ENCODE assay signal across 1 cellular context in genomic region chr2:238596571-238597551, GRCh38.
A peak's percentile ranks its signal among the peaks of the same experiment; 100 is the strongest.
TF ChIP-seq lines count a peak whose summit lies in the region.

No MANE protein-coding gene starts in this region.

TF ChIP-seq in HepG2, 621 proteins besides CTCF, POLR2A, EP300 and RAD21 (continued from another document and continues in another):
- TF ChIP-seq ZBTB33 (CRISPR knock-in tag; IDR thresholded peaks at IDR 0.05): peak; percentile 22; the same call in 1 of the 2 replicates
- no peak for TF ChIP-seq PAXIP1 (CRISPR knock-in tag; conservative IDR thresholded peaks at IDR 0.05)
- TF ChIP-seq ZNF687 (CRISPR knock-in tag; IDR thresholded peaks at IDR 0.05): peak; percentile 10; the same call in 1 of the 2 replicates
- TF ChIP-seq ZNF615 (CRISPR knock-in tag; IDR thresholded peaks at IDR 0.05; ENCODE audit: borderline replicate concordance): no peak
- no peak for TF ChIP-seq ZNF792 (CRISPR knock-in tag; IDR thresholded peaks at IDR 0.05)
- no peak for TF ChIP-seq CSRNP1 (CRISPR knock-in tag; IDR thresholded peaks at IDR 0.05)
- TF ChIP-seq ZNF800 (CRISPR knock-in tag; IDR thresholded peaks at IDR 0.05): no peak
- peak; percentile 41; the same call in 1 of the 2 replicates for TF ChIP-seq HIC2 (CRISPR knock-in tag; IDR thresholded peaks at IDR 0.05; ENCODE audit: low read depth)
- no peak for TF ChIP-seq PAWR (CRISPR knock-in tag; IDR thresholded peaks at IDR 0.05; ENCODE audit: borderline replicate concordance)
- no peak for TF ChIP-seq CENPBD1 (CRISPR knock-in tag; IDR thresholded peaks at IDR 0.05; ENCODE audit: borderline replicate concordance, low read depth)
- no peak for TF ChIP-seq ZNF652 (CRISPR knock-in tag; IDR thresholded peaks at IDR 0.05; ENCODE audit: borderline replicate concordance, low read depth)
- TF ChIP-seq SOX13 (IDR thresholded peaks at IDR 0.05): no peak
- peak in 1 of 2 experiments; percentile 61; a peak in 1 of 4 replicates for TF ChIP-seq SOX13 (CRISPR knock-in tag; conservative IDR thresholded peaks at IDR 0.05 in 1 of 2, IDR thresholded peaks at IDR 0.05 in 1 of 2)
- 0 out of 2 replicates have a peak, but pooled peaks have one; percentile 20 for TF ChIP-seq GABPB1 (CRISPR knock-in tag; IDR thresholded peaks at IDR 0.05)
- no peak for TF ChIP-seq CBX2 (IDR thresholded peaks at IDR 0.05; ENCODE audit: low read depth, low read length)
- TF ChIP-seq CBX2 (CRISPR knock-in tag; IDR thresholded peaks at IDR 0.05; ENCODE audit: low read depth): no peak
- peak; percentile 71 for TF ChIP-seq MAFF (IDR thresholded peaks at IDR 0.05; ENCODE audit: low read depth, low read length)
- TF ChIP-seq ZKSCAN8 (CRISPR knock-in tag; IDR thresholded peaks at IDR 0.05; ENCODE audit: borderline replicate concordance): no peak
- TF ChIP-seq SALL1 (CRISPR knock-in tag; IDR thresholded peaks at IDR 0.05): no peak
- TF ChIP-seq FOXK2 (IDR thresholded peaks at IDR 0.05): no peak
- no peak for TF ChIP-seq TRAFD1 (CRISPR knock-in tag; IDR thresholded peaks at IDR 0.05; ENCODE audit: borderline replicate concordance)
- no peak for TF ChIP-seq HMGXB4 (CRISPR knock-in tag; IDR thresholded peaks at IDR 0.05; ENCODE audit: borderline replicate concordance in 1 of 2, low read depth in 1 of 2)
- TF ChIP-seq ZZZ3 (CRISPR knock-in tag; IDR thresholded peaks at IDR 0.05; ENCODE audit: borderline replicate concordance): no peak
- TF ChIP-seq SPEN (CRISPR knock-in tag; IDR thresholded peaks at IDR 0.05; ENCODE audit: low read depth): no peak
- TF ChIP-seq PRDM10 (CRISPR knock-in tag; IDR thresholded peaks at IDR 0.05; ENCODE audit: low read depth): 0 out of 2 replicates have a peak, but pooled peaks have one; percentile 22
- TF ChIP-seq HNF4G (IDR thresholded peaks at IDR 0.05; ENCODE audit: borderline replicate concordance, low read depth, low read length): no peak
- TF ChIP-seq HNF4G (CRISPR knock-in tag; IDR thresholded peaks at IDR 0.05; ENCODE audit: borderline replicate concordance, low read depth): no peak
- no peak for TF ChIP-seq MIXL1 (CRISPR knock-in tag; IDR thresholded peaks at IDR 0.05)
- no peak for TF ChIP-seq RELA (CRISPR knock-in tag; IDR thresholded peaks at IDR 0.05)
- TF ChIP-seq GFI1 (CRISPR knock-in tag; IDR thresholded peaks at IDR 0.05; ENCODE audit: borderline replicate concordance): no peak
- peak; percentile 38; the same call in 1 of the 2 replicates for TF ChIP-seq SAP130 (CRISPR knock-in tag; IDR thresholded peaks at IDR 0.05; ENCODE audit: low read depth)
